9 cellular contexts compared by ENCODE assay signal in the genomic region with DNA sequence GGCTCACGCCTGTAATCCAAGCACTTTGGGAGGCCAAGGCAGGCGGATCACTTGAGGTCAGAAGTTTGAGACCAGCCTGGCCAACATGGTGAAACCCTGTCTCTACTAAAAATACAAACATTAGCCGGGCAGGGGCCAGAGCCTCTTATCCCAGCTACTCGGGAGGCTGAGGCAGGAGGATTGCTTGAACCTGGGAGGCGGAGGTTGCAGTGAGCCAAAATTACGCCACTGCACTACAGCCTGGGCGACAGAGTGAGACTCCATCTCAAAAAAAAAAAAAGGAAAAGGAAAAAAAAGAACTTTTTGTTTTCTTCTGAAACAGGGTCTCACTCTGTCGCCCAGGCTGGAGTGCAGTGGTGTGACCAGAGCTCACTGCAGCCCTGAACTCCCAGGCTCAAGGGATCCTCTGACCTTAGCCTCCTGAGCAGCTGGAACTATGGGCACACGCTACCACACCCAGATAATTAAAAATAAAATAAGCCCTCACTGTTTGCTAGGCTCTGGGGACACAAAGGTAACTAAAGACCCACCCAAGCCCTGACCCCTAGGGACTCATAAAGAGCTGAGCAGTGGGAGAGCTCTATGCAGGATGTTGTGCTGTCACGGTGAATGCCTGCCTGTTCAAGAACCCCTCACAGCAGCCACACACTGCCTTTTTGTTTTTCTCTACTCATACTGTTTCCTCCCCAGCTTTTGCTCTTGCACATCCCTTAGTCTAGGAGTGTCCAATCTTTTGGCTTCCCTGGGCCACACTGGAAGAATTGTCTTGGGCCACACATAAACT. TPM values are rescaled to one million over a fixed set of nuclear protein-coding genes. Genes with fewer than 3 reads are reported as not detected.
DNase-seq lines count a peak whose midpoint lies in the region; ATAC-seq, FAIRE-seq and TF ChIP-seq lines count a peak whose summit lies in the region.
"Not testable (repeated sequence)": the region's sequence is repeated elsewhere in the genome, so short reads cannot be mapped to it uniquely, and the experiment has no call there.
"Had no signal": no experiment of that assay in that cellular context is flagged by ENCODE, and none has a peak within 500 bp of the region (broad histone marks: within the 10 kb centered on the region; RNA-seq: fewer than 3 reads in every experiment).

No MANE protein-coding gene starts in this region.

- H3K4me1 ChIP-seq in PC-3 (ENCODE audit: insufficient read depth, low read length) (peaks cover 17% of the 10 kb centered on the region), HepG2 (ENCODE audit: insufficient read depth, low read length) (peaks cover 74% of the 10 kb centered on the region), osteoblast (ENCODE audit: insufficient read depth, low read length) (peaks cover 28% of the 10 kb centered on the region)

- DNase-seq in DMS153 (lab: John Stamatoyannopoulos, UW): peak; percentile 86
- not testable (repeated sequence) for DNase-seq in LNCaP clone FGC (ENCODE audit: low read depth); PC-3; activated T-helper 1 cell treated with anti-CD3 and anti-CD28 coated beads, Interleukin-12 subunit alpha, Interleukin-12 subunit beta, Interleukin-2, Interleukin-4 antibody, amounts not matched to agents 30 ng/mL and 10 ng/mL and 1 ng/mL, durations not matched to agents 14 hours and 24 hours and 36 hours (ENCODE audit: low spot score); endothelial cell (ENCODE audit: low spot score); HepG2 (ENCODE audit: low spot score); osteoblast (ENCODE audit: insufficient read length, low spot score, missing footprints)

- H3K27ac Mint-ChIP-seq in activated T-helper 1 cell treated with anti-CD3 and anti-CD28 coated beads, Interleukin-12 subunit alpha, Interleukin-12 subunit beta, Interleukin-2, Interleukin-4 antibody, amounts not matched to agents 30 ng/mL and 10 ng/mL and 1 ng/mL, durations not matched to agents 14 hours and 24 hours and 36 hours: peak overlapping the region; percentile 12
- peak overlapping the region; percentile 43 for H3K27ac Mint-ChIP-seq in endothelial cell (ENCODE audit: unreplicated experiment)

- WGBS in HepG2 (ENCODE audit: low lambda C conversion rate): 77% methylated on average over 10 of the region's 10 CpGs

- not testable (repeated sequence) for H3K9me3 Mint-ChIP-seq in activated T-helper 1 cell treated with anti-CD3 and anti-CD28 coated beads, Interleukin-12 subunit alpha, Interleukin-12 subunit beta, Interleukin-2, Interleukin-4 antibody, amounts not matched to agents 30 ng/mL and 10 ng/mL and 1 ng/mL, durations not matched to agents 14 hours and 24 hours and 36 hours; endothelial cell (ENCODE audit: unreplicated experiment)

- not testable (repeated sequence) for H3K9me3 ChIP-seq in PC-3 (ENCODE audit: low read length); HepG2 (ENCODE audit: low read length); osteoblast (ENCODE audit: low read depth, low read length)

- TF ChIP-seq CTCF in LNCaP clone FGC (IDR thresholded peaks at IDR 0.05; ENCODE audit: control insufficient read depth, extremely low read depth, insufficient read depth); PC-3 (conservative IDR thresholded peaks at IDR 0.05; ENCODE audit: low read depth, low read length); endothelial cell (IDR thresholded peaks at IDR 0.05; ENCODE audit: unreplicated experiment); HepG2 (CRISPR knock-in tag; IDR thresholded peaks at IDR 0.05); osteoblast (IDR thresholded peaks at IDR 0.05; ENCODE audit: extremely low read depth, low read depth, low read length): not testable (repeated sequence)

- not testable (repeated sequence) for H3K27me3 Mint-ChIP-seq in activated T-helper 1 cell treated with anti-CD3 and anti-CD28 coated beads, Interleukin-12 subunit alpha, Interleukin-12 subunit beta, Interleukin-2, Interleukin-4 antibody, amounts not matched to agents 30 ng/mL and 10 ng/mL and 1 ng/mL, durations not matched to agents 14 hours and 24 hours and 36 hours (ENCODE audit: insufficient read depth)
- peaks cover 16% of the 10 kb centered on the region for H3K27me3 Mint-ChIP-seq in endothelial cell (ENCODE audit: unreplicated experiment)

- H2AFZ ChIP-seq in PC-3 (ENCODE audit: low read length); HepG2 (ENCODE audit: low read length); osteoblast (ENCODE audit: low read length): not testable (repeated sequence)

- TF ChIP-seq POLR2A in HepG2 (IDR thresholded peaks at IDR 0.05; ENCODE audit: insufficient read depth in 1 of 2, low read depth in 2 of 2, low read length in 2 of 2): not testable (repeated sequence)

- intact Hi-C loops in PC-3 (cut with micrococcal nuclease); HepG2 (cut with micrococcal nuclease; ENCODE audit: unreplicated experiment): not testable (repeated sequence)
- intact Hi-C loops in activated T-helper 1 cell treated with anti-CD3 and anti-CD28 coated beads, Interleukin-12 subunit alpha, Interleukin-12 subunit beta, Interleukin-2, Interleukin-4 antibody, amounts not matched to agents 30 ng/mL and 10 ng/mL and 1 ng/mL, durations not matched to agents 14 hours and 24 hours and 36 hours (cut with micrococcal nuclease): loop anchor here (10.0 kb wide), 1 partner anchor 202 kb away; no protein-coding TSS in a partner anchor

- H3K36me3 Mint-ChIP-seq in activated T-helper 1 cell treated with anti-CD3 and anti-CD28 coated beads, Interleukin-12 subunit alpha, Interleukin-12 subunit beta, Interleukin-2, Interleukin-4 antibody, amounts not matched to agents 30 ng/mL and 10 ng/mL and 1 ng/mL, durations not matched to agents 14 hours and 24 hours and 36 hours (ENCODE audit: low read depth): peaks cover 28% of the 10 kb centered on the region
- peaks cover 28% of the 10 kb centered on the region for H3K36me3 Mint-ChIP-seq in endothelial cell (ENCODE audit: low read depth, unreplicated experiment)

- H3K4me2 ChIP-seq in PC-3 (ENCODE audit: low read length) (peak overlapping the region; percentile 81; the same call in 1 of the 2 replicates), HepG2 (ENCODE audit: low read depth, low read length) (peak overlapping the region; percentile 92), osteoblast (ENCODE audit: insufficient read depth, low read length) (peak overlapping the region; percentile 84)

- not testable (repeated sequence) for H3K27me3 ChIP-seq in PC-3 (ENCODE audit: low read length); HepG2 (ENCODE audit: control insufficient read depth in 1 of 2, insufficient read depth in 2 of 2, low read length in 2 of 2); osteoblast (ENCODE audit: insufficient read depth, low read length)

- POLR2A ChIA-PET in PC-3 (lab: Charles Lee; ENCODE audit: unreplicated experiment): not testable (repeated sequence)
- POLR2A ChIA-PET in HepG2 (lab: Yijun Ruan, JAX): interaction anchor here (0.6 to 9.3 kb wide), 12 partner anchors 8 to 50 kb away, joined by 3 to 138 read pairs (median 33); partner anchors contain the start of genes GGT1 and LRRC75B

- not testable (repeated sequence) for TF ChIP-seq EP300 in HepG2 (IDR thresholded peaks at IDR 0.05; ENCODE audit: low read depth in 2 of 2, low read length in 2 of 2); HepG2 (CRISPR knock-in tag; IDR thresholded peaks at IDR 0.05; ENCODE audit: borderline replicate concordance)

- not testable (repeated sequence) for H3K27ac ChIP-seq in PC-3 (ENCODE audit: low read length); osteoblast (ENCODE audit: low read depth, low read length)
- peak overlapping the region; percentile 98 for H3K27ac ChIP-seq in HepG2 (ENCODE audit: extremely low read length, insufficient read depth, low read length)

- in situ Hi-C loops in HepG2 (cut with HindIII; ENCODE audit: extremely low pct_ligation_motif_present, low pct_unique_long_range_greater_than_20kb): not testable (repeated sequence)

- CTCF ChIA-PET in PC-3 (lab: Charles Lee); HepG2 (lab: Yijun Ruan, JAX; ENCODE audit: low intra/inter-chr PET ratio, low total read pairs): not testable (repeated sequence)

- H3K79me2 ChIP-seq in PC-3 (ENCODE audit: low read length) (peaks cover 63% of the 10 kb centered on the region), HepG2 (ENCODE audit: insufficient read depth, low read length) (peaks cover 74% of the 10 kb centered on the region), osteoblast (ENCODE audit: insufficient read depth, low read length) (peaks cover 91% of the 10 kb centered on the region)

- H3K4me3 ChIP-seq in LNCaP clone FGC (ENCODE audit: low read depth, low read length) (peak overlapping the region; percentile 100), HepG2 (replicated peaks in 1 of 3; ENCODE audit: insufficient read depth in 1 of 3, low read depth in 2 of 3, low read length in 3 of 3) (peak overlapping the region in 2 of 3 experiments; percentile 82 to 88; a peak in 5 of 6 replicates)
- H3K4me3 ChIP-seq in PC-3 (ENCODE audit: low read length); osteoblast (ENCODE audit: insufficient read depth, low read length): not testable (repeated sequence)

- not testable (repeated sequence) for BruUV-seq in PC-3 (replicated peaks; lab: Mats Ljungman, UMichigan); HepG2 (replicated peaks; lab: Mats Ljungman, UMichigan)

- not testable (repeated sequence) for H3F3A ChIP-seq in PC-3 (ENCODE audit: low read length, unreplicated experiment)

- not testable (repeated sequence) for H3K9ac ChIP-seq in PC-3 (ENCODE audit: low read length)
- H3K9ac ChIP-seq in HepG2 (ENCODE audit: insufficient read depth, low read depth, low read length): peak overlapping the region; percentile 98

- peak overlapping the region; percentile 98 for H3K4me3 Mint-ChIP-seq in activated T-helper 1 cell treated with anti-CD3 and anti-CD28 coated beads, Interleukin-12 subunit alpha, Interleukin-12 subunit beta, Interleukin-2, Interleukin-4 antibody, amounts not matched to agents 30 ng/mL and 10 ng/mL and 1 ng/mL, durations not matched to agents 14 hours and 24 hours and 36 hours
- peak overlapping the region; percentile 99 for H3K4me3 Mint-ChIP-seq in endothelial cell (ENCODE audit: unreplicated experiment)

- H4K20me1 ChIP-seq in PC-3 (ENCODE audit: low read length) (peaks cover 10% of the 10 kb centered on the region; the same call in 1 of the 2 replicates), osteoblast (ENCODE audit: insufficient read depth, low read length) (peaks cover 60% of the 10 kb centered on the region)
- H4K20me1 ChIP-seq in HepG2 (ENCODE audit: insufficient read depth, low read length): not testable (repeated sequence)

- H3K36me3 ChIP-seq in PC-3 (ENCODE audit: low read depth, low read length): not testable (repeated sequence)
- H3K36me3 ChIP-seq in HepG2 (replicated peaks in 1 of 2; ENCODE audit: control insufficient read depth in 1 of 2, insufficient read depth in 2 of 2, low read length in 2 of 2) (peaks cover 6 to 21% of the 10 kb centered on the region in 2 experiments), osteoblast (ENCODE audit: insufficient read depth, low read length) (peaks cover 27% of the 10 kb centered on the region)

- H3K9me2 ChIP-seq in PC-3 (replicated peaks; ENCODE audit: low read length): not testable (repeated sequence)

- FAIRE-seq in HepG2 (lab: Jason Lieb, UNC): not testable (repeated sequence)

- ATAC-seq in PC-3, HepG2: not testable (repeated sequence)

- H3K4me1 Mint-ChIP-seq in activated T-helper 1 cell treated with anti-CD3 and anti-CD28 coated beads, Interleukin-12 subunit alpha, Interleukin-12 subunit beta, Interleukin-2, Interleukin-4 antibody, amounts not matched to agents 30 ng/mL and 10 ng/mL and 1 ng/mL, durations not matched to agents 14 hours and 24 hours and 36 hours (ENCODE audit: low read depth): peaks cover 42% of the 10 kb centered on the region
- H3K4me1 Mint-ChIP-seq in endothelial cell (ENCODE audit: unreplicated experiment): peaks cover 45% of the 10 kb centered on the region

- not testable (repeated sequence) for TF ChIP-seq RAD21 in HepG2 (CRISPR knock-in tag; IDR thresholded peaks at IDR 0.05)

RNA-seq across cellular contexts. Expression of gene GUCD1, which starts 2.2 kb away (rescaled TPM):
- 63.5 and 65.8 TPM in 2 replicates for total RNA-seq in PC-3 (2014; rRNA removed)
- 117 and 123 TPM in 2 replicates for total RNA-seq in activated T-helper 1 cell treated with anti-CD3 and anti-CD28 coated beads, Interleukin-12 subunit alpha, Interleukin-12 subunit beta, Interleukin-2, Interleukin-4 antibody, amounts not matched to agents 30 ng/mL and 10 ng/mL and 1 ng/mL, durations not matched to agents 14 hours and 24 hours and 36 hours
- 83.8 TPM for total RNA-seq in endothelial cell (ENCODE audit: unreplicated experiment)
- 125 and 128 TPM in 2 replicates for total RNA-seq in HepG2 (2016; rRNA removed; fragmentation: Illumina TruSeq; extraction: Trizol)
- 57.0 and 62.1 TPM in 2 replicates for total RNA-seq in HepG2 (2016; cell fraction: cytosol; rRNA removed; fragmentation: Illumina TruSeq; extraction: Trizol; ENCODE audit: low read depth)
- 114 and 129 TPM in 2 replicates for total RNA-seq in HepG2 (2016; cell fraction: insoluble cytoplasmic fraction; rRNA removed; fragmentation: Illumina TruSeq; extraction: Trizol)
- 156 and 159 TPM in 2 replicates for total RNA-seq in HepG2 (2016; cell fraction: membrane; rRNA removed; fragmentation: Illumina TruSeq; extraction: Trizol)
- total RNA-seq in HepG2 (2016; cell fraction: nucleus; rRNA removed; fragmentation: Illumina TruSeq; extraction: Trizol): 69.6 and 73.3 TPM in 2 replicates
- polyA plus RNA-seq in HepG2 (2011; rRNA removed): 245 and 282 TPM in 2 replicates
- polyA plus RNA-seq in HepG2 (2011; cell fraction: cytosol; rRNA removed): 177 and 210 TPM in 2 replicates
- polyA plus RNA-seq in HepG2 (2011; cell fraction: nucleus; rRNA removed): 217 and 220 TPM in 2 replicates
- polyA plus RNA-seq in HepG2 (2012): 123 and 145 TPM in 2 replicates
- polyA plus RNA-seq in HepG2 (2016; cell fraction: cytosol; fragmentation: Illumina TruSeq; extraction: Trizol; ENCODE audit: low read depth): 33.4 and 34.1 TPM in 2 replicates
- polyA plus RNA-seq in HepG2 (2016; cell fraction: insoluble cytoplasmic fraction; fragmentation: Illumina TruSeq; extraction: Trizol; ENCODE audit: low read depth): 101 and 109 TPM in 2 replicates
- polyA plus RNA-seq in HepG2 (2016; cell fraction: membrane; fragmentation: Illumina TruSeq; extraction: Trizol; ENCODE audit: low read depth): 91.3 and 96.0 TPM in 2 replicates
- polyA plus RNA-seq in HepG2 (2016; cell fraction: nucleus; fragmentation: Illumina TruSeq; extraction: Trizol; ENCODE audit: insufficient read depth, low read depth): 119 and 131 TPM in 2 replicates
- polyA minus RNA-seq in HepG2 (2011; rRNA and poly(A)+ RNA removed; ENCODE audit: low replicate concordance): 194 and 636 TPM in 2 replicates
- polyA minus RNA-seq in HepG2 (2011; cell fraction: cytosol; rRNA and poly(A)+ RNA removed): 178 and 203 TPM in 2 replicates
- 53.7 and 80.4 TPM in 2 replicates for polyA minus RNA-seq in HepG2 (2011; cell fraction: nucleus; rRNA and poly(A)+ RNA removed)
- 146 and 155 TPM in 2 replicates for total RNA-seq in osteoblast

RNA-seq across cellular contexts. Expression of gene SNRPD3, which starts 3.1 kb away (rescaled TPM):
- total RNA-seq in PC-3 (2014; rRNA removed): 175 and 270 TPM in 2 replicates
- 155 and 158 TPM in 2 replicates for total RNA-seq in activated T-helper 1 cell treated with anti-CD3 and anti-CD28 coated beads, Interleukin-12 subunit alpha, Interleukin-12 subunit beta, Interleukin-2, Interleukin-4 antibody, amounts not matched to agents 30 ng/mL and 10 ng/mL and 1 ng/mL, durations not matched to agents 14 hours and 24 hours and 36 hours
- 103 TPM for total RNA-seq in endothelial cell (ENCODE audit: unreplicated experiment)
- 209 and 287 TPM in 2 replicates for total RNA-seq in HepG2 (2016; rRNA removed; fragmentation: Illumina TruSeq; extraction: Trizol)
- total RNA-seq in HepG2 (2016; cell fraction: cytosol; rRNA removed; fragmentation: Illumina TruSeq; extraction: Trizol; ENCODE audit: low read depth): 29.0 and 31.7 TPM in 2 replicates
- total RNA-seq in HepG2 (2016; cell fraction: insoluble cytoplasmic fraction; rRNA removed; fragmentation: Illumina TruSeq; extraction: Trizol): 214 and 298 TPM in 2 replicates
- 35.4 and 36.1 TPM in 2 replicates for total RNA-seq in HepG2 (2016; cell fraction: membrane; rRNA removed; fragmentation: Illumina TruSeq; extraction: Trizol)
- 83.7 and 87.5 TPM in 2 replicates for total RNA-seq in HepG2 (2016; cell fraction: nucleus; rRNA removed; fragmentation: Illumina TruSeq; extraction: Trizol)
- 107 and 110 TPM in 2 replicates for polyA plus RNA-seq in HepG2 (2011; rRNA removed)
- polyA plus RNA-seq in HepG2 (2011; cell fraction: cytosol; rRNA removed): 278 and 291 TPM in 2 replicates
- 55.5 and 61.4 TPM in 2 replicates for polyA plus RNA-seq in HepG2 (2011; cell fraction: nucleus; rRNA removed)
- polyA plus RNA-seq in HepG2 (2012): 178 and 251 TPM in 2 replicates
- 35.3 and 40.6 TPM in 2 replicates for polyA plus RNA-seq in HepG2 (2016; cell fraction: cytosol; fragmentation: Illumina TruSeq; extraction: Trizol; ENCODE audit: low read depth)
- 420 and 438 TPM in 2 replicates for polyA plus RNA-seq in HepG2 (2016; cell fraction: insoluble cytoplasmic fraction; fragmentation: Illumina TruSeq; extraction: Trizol; ENCODE audit: low read depth)
- polyA plus RNA-seq in HepG2 (2016; cell fraction: membrane; fragmentation: Illumina TruSeq; extraction: Trizol; ENCODE audit: low read depth): 35.8 and 37.4 TPM in 2 replicates
- polyA plus RNA-seq in HepG2 (2016; cell fraction: nucleus; fragmentation: Illumina TruSeq; extraction: Trizol; ENCODE audit: insufficient read depth, low read depth): 132 and 146 TPM in 2 replicates
- 134 and 369 TPM in 2 replicates for polyA minus RNA-seq in HepG2 (2011; rRNA and poly(A)+ RNA removed; ENCODE audit: low replicate concordance)
- 72.3 and 74.0 TPM in 2 replicates for polyA minus RNA-seq in HepG2 (2011; cell fraction: cytosol; rRNA and poly(A)+ RNA removed)
- polyA minus RNA-seq in HepG2 (2011; cell fraction: nucleus; rRNA and poly(A)+ RNA removed): 83.2 and 93.4 TPM in 2 replicates
- 51.9 and 57.5 TPM in 2 replicates for total RNA-seq in osteoblast

RNA-seq across cellular contexts. Expression of gene LRRC75B, which starts 40.2 kb away (rescaled TPM):
- total RNA-seq in PC-3 (2014; rRNA removed) (4.5 and 7.7 TPM in 2 replicates), endothelial cell (ENCODE audit: unreplicated experiment) (26.9 TPM), HepG2 (2016; rRNA removed; fragmentation: Illumina TruSeq; extraction: Trizol) (5.7 and 11.8 TPM in 2 replicates), osteoblast (5.1 and 8.5 TPM in 2 replicates)
- total RNA-seq in activated T-helper 1 cell treated with anti-CD3 and anti-CD28 coated beads, Interleukin-12 subunit alpha, Interleukin-12 subunit beta, Interleukin-2, Interleukin-4 antibody, amounts not matched to agents 30 ng/mL and 10 ng/mL and 1 ng/mL, durations not matched to agents 14 hours and 24 hours and 36 hours: 2.4 and 2.8 TPM in 2 replicates
- 14.2 and 14.4 TPM in 2 replicates for total RNA-seq in HepG2 (2016; cell fraction: cytosol; rRNA removed; fragmentation: Illumina TruSeq; extraction: Trizol; ENCODE audit: low read depth)
- 5.6 and 12.5 TPM in 2 replicates for total RNA-seq in HepG2 (2016; cell fraction: insoluble cytoplasmic fraction; rRNA removed; fragmentation: Illumina TruSeq; extraction: Trizol)
- total RNA-seq in HepG2 (2016; cell fraction: membrane; rRNA removed; fragmentation: Illumina TruSeq; extraction: Trizol): 14.8 and 16.4 TPM in 2 replicates
- total RNA-seq in HepG2 (2016; cell fraction: nucleus; rRNA removed; fragmentation: Illumina TruSeq; extraction: Trizol): 10.7 and 13.7 TPM in 2 replicates
- 34.8 and 48.8 TPM in 2 replicates for polyA plus RNA-seq in HepG2 (2011; rRNA removed)
- polyA plus RNA-seq in HepG2 (2011; cell fraction: cytosol; rRNA removed): 18.6 and 35.0 TPM in 2 replicates
- 225 and 265 TPM in 2 replicates for polyA plus RNA-seq in HepG2 (2011; cell fraction: nucleus; rRNA removed)
- polyA plus RNA-seq in HepG2 (2012): 19.0 and 24.1 TPM in 2 replicates
- 15.3 and 17.1 TPM in 2 replicates for polyA plus RNA-seq in HepG2 (2016; cell fraction: cytosol; fragmentation: Illumina TruSeq; extraction: Trizol; ENCODE audit: low read depth)
- polyA plus RNA-seq in HepG2 (2016; cell fraction: insoluble cytoplasmic fraction; fragmentation: Illumina TruSeq; extraction: Trizol; ENCODE audit: low read depth): 8.8 and 9.2 TPM in 2 replicates
- polyA plus RNA-seq in HepG2 (2016; cell fraction: membrane; fragmentation: Illumina TruSeq; extraction: Trizol; ENCODE audit: low read depth): 17.8 and 17.9 TPM in 2 replicates
- polyA plus RNA-seq in HepG2 (2016; cell fraction: nucleus; fragmentation: Illumina TruSeq; extraction: Trizol; ENCODE audit: insufficient read depth, low read depth): 32.8 and 35.7 TPM in 2 replicates
- 24.5 TPM in 1 of 2 replicates, not detected in the other for polyA minus RNA-seq in HepG2 (2011; rRNA and poly(A)+ RNA removed; ENCODE audit: low replicate concordance)
- 5.7 and 8.9 TPM in 2 replicates for polyA minus RNA-seq in HepG2 (2011; cell fraction: cytosol; rRNA and poly(A)+ RNA removed)
- polyA minus RNA-seq in HepG2 (2011; cell fraction: nucleus; rRNA and poly(A)+ RNA removed): 13.3 and 13.4 TPM in 2 replicates

RNA-seq across cellular contexts. Expression of gene GGT1, which starts 50.3 kb away (rescaled TPM):
- total RNA-seq in PC-3 (2014; rRNA removed) (2.2 and 3.7 TPM in 2 replicates), endothelial cell (ENCODE audit: unreplicated experiment) (4.6 TPM), HepG2 (2016; rRNA removed; fragmentation: Illumina TruSeq; extraction: Trizol) (11.6 and 29.9 TPM in 2 replicates), osteoblast (0.36 and 0.59 TPM in 2 replicates)
- total RNA-seq in activated T-helper 1 cell treated with anti-CD3 and anti-CD28 coated beads, Interleukin-12 subunit alpha, Interleukin-12 subunit beta, Interleukin-2, Interleukin-4 antibody, amounts not matched to agents 30 ng/mL and 10 ng/mL and 1 ng/mL, durations not matched to agents 14 hours and 24 hours and 36 hours: 52.6 and 61.0 TPM in 2 replicates
- 6.9 and 7.0 TPM in 2 replicates for total RNA-seq in HepG2 (2016; cell fraction: cytosol; rRNA removed; fragmentation: Illumina TruSeq; extraction: Trizol; ENCODE audit: low read depth)
- 14.5 and 27.5 TPM in 2 replicates for total RNA-seq in HepG2 (2016; cell fraction: insoluble cytoplasmic fraction; rRNA removed; fragmentation: Illumina TruSeq; extraction: Trizol)
- total RNA-seq in HepG2 (2016; cell fraction: membrane; rRNA removed; fragmentation: Illumina TruSeq; extraction: Trizol): 8.2 and 14.5 TPM in 2 replicates
- total RNA-seq in HepG2 (2016; cell fraction: nucleus; rRNA removed; fragmentation: Illumina TruSeq; extraction: Trizol): 30.4 and 31.0 TPM in 2 replicates
- 103 and 150 TPM in 2 replicates for polyA plus RNA-seq in HepG2 (2011; rRNA removed)
- 81.5 and 120 TPM in 2 replicates for polyA plus RNA-seq in HepG2 (2011; cell fraction: cytosol; rRNA removed)
- 371 and 443 TPM in 2 replicates for polyA plus RNA-seq in HepG2 (2011; cell fraction: nucleus; rRNA removed)
- 45.9 and 52.6 TPM in 2 replicates for polyA plus RNA-seq in HepG2 (2012)
- 8.9 and 10.2 TPM in 2 replicates for polyA plus RNA-seq in HepG2 (2016; cell fraction: cytosol; fragmentation: Illumina TruSeq; extraction: Trizol; ENCODE audit: low read depth)
- polyA plus RNA-seq in HepG2 (2016; cell fraction: insoluble cytoplasmic fraction; fragmentation: Illumina TruSeq; extraction: Trizol; ENCODE audit: low read depth): 15.2 and 17.2 TPM in 2 replicates
- polyA plus RNA-seq in HepG2 (2016; cell fraction: membrane; fragmentation: Illumina TruSeq; extraction: Trizol; ENCODE audit: low read depth): 11.3 and 13.6 TPM in 2 replicates
- polyA plus RNA-seq in HepG2 (2016; cell fraction: nucleus; fragmentation: Illumina TruSeq; extraction: Trizol; ENCODE audit: insufficient read depth, low read depth): 74.0 and 82.3 TPM in 2 replicates
- 7.2 and 119 TPM in 2 replicates for polyA minus RNA-seq in HepG2 (2011; rRNA and poly(A)+ RNA removed; ENCODE audit: low replicate concordance)
- polyA minus RNA-seq in HepG2 (2011; cell fraction: cytosol; rRNA and poly(A)+ RNA removed): 46.0 and 49.6 TPM in 2 replicates
- 35.4 and 41.2 TPM in 2 replicates for polyA minus RNA-seq in HepG2 (2011; cell fraction: nucleus; rRNA and poly(A)+ RNA removed)

RNA-seq across cellular contexts. Expression of gene UPB1, which starts 57.6 kb away (rescaled TPM):
- total RNA-seq in PC-3 (2014; rRNA removed) (0.29 TPM in 1 of 2 replicates, not detected in the other), endothelial cell (ENCODE audit: unreplicated experiment) (0.13 TPM), HepG2 (2016; rRNA removed; fragmentation: Illumina TruSeq; extraction: Trizol) (0.60 and 1.2 TPM in 2 replicates), osteoblast (under 0.01 TPM in 1 of 2 replicates, not detected in the other)
- 0.21 and 0.27 TPM in 2 replicates for total RNA-seq in activated T-helper 1 cell treated with anti-CD3 and anti-CD28 coated beads, Interleukin-12 subunit alpha, Interleukin-12 subunit beta, Interleukin-2, Interleukin-4 antibody, amounts not matched to agents 30 ng/mL and 10 ng/mL and 1 ng/mL, durations not matched to agents 14 hours and 24 hours and 36 hours
- 0.53 and 0.61 TPM in 2 replicates for total RNA-seq in HepG2 (2016; cell fraction: cytosol; rRNA removed; fragmentation: Illumina TruSeq; extraction: Trizol; ENCODE audit: low read depth)
- total RNA-seq in HepG2 (2016; cell fraction: insoluble cytoplasmic fraction; rRNA removed; fragmentation: Illumina TruSeq; extraction: Trizol): 0.43 and 0.89 TPM in 2 replicates
- 0.90 and 0.96 TPM in 2 replicates for total RNA-seq in HepG2 (2016; cell fraction: membrane; rRNA removed; fragmentation: Illumina TruSeq; extraction: Trizol)
- 1.0 and 1.1 TPM in 2 replicates for total RNA-seq in HepG2 (2016; cell fraction: nucleus; rRNA removed; fragmentation: Illumina TruSeq; extraction: Trizol)
- polyA plus RNA-seq in HepG2 (2011; rRNA removed): 0.38 and 0.59 TPM in 2 replicates
- polyA plus RNA-seq in HepG2 (2011; cell fraction: cytosol; rRNA removed): 0.24 and 0.28 TPM in 2 replicates
- polyA plus RNA-seq in HepG2 (2011; cell fraction: nucleus; rRNA removed): 0.84 and 1.1 TPM in 2 replicates
- 0.49 and 1.2 TPM in 2 replicates for polyA plus RNA-seq in HepG2 (2012)
- polyA plus RNA-seq in HepG2 (2016; cell fraction: cytosol; fragmentation: Illumina TruSeq; extraction: Trizol; ENCODE audit: low read depth): 0.42 and 0.53 TPM in 2 replicates
- polyA plus RNA-seq in HepG2 (2016; cell fraction: insoluble cytoplasmic fraction; fragmentation: Illumina TruSeq; extraction: Trizol; ENCODE audit: low read depth): 0.80 and 0.84 TPM in 2 replicates
- 0.63 and 0.65 TPM in 2 replicates for polyA plus RNA-seq in HepG2 (2016; cell fraction: membrane; fragmentation: Illumina TruSeq; extraction: Trizol; ENCODE audit: low read depth)
- polyA plus RNA-seq in HepG2 (2016; cell fraction: nucleus; fragmentation: Illumina TruSeq; extraction: Trizol; ENCODE audit: insufficient read depth, low read depth): 1.5 and 1.6 TPM in 2 replicates
- polyA minus RNA-seq in HepG2 (2011; rRNA and poly(A)+ RNA removed; ENCODE audit: low replicate concordance): 0.05 and 0.22 TPM in 2 replicates
- polyA minus RNA-seq in HepG2 (2011; cell fraction: cytosol; rRNA and poly(A)+ RNA removed): not detected in 2 replicates
- 0.77 and 0.99 TPM in 2 replicates for polyA minus RNA-seq in HepG2 (2011; cell fraction: nucleus; rRNA and poly(A)+ RNA removed)
- total RNA-seq: H1, LHCN-M2 had no signal
